Comparison of ENCODE assay signal across 18 cellular contexts in the genomic region with DNA sequence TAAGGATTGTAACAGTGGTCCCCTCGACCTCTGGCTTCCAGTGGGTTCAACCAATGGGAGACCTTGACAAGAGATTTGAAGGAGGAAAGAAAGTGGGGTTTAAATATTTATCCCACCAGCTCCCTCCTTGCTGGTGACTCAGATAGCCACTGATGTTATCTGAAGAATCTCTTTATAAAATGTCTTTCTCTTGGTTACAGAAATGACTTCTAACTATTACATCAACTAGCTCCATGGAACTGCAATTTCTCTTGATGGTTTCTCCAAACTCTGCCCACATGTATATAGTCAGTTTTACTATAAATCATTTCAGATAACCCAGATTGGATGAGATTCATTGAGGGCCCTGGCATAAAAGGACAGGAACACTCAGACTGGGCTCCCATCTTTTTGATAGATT.
DNase-seq lines count a peak whose midpoint lies in the region; ATAC-seq, FAIRE-seq and TF ChIP-seq lines count a peak whose summit lies in the region.
"Had no signal": no experiment of that assay in that cellular context is flagged by ENCODE, and none has a peak within 500 bp of the region (broad histone marks: within the 10 kb centered on the region; RNA-seq: fewer than 3 reads in every experiment).

No MANE protein-coding gene starts in this region.

- H3K27me3 ChIP-seq in HCT116 (ENCODE audit: insufficient read depth, low read length) (no peaks in the 10 kb centered on the region), astrocyte (ENCODE audit: insufficient read depth, low read length) (no peaks in the 10 kb centered on the region), BE2C (no peaks in the 10 kb centered on the region)
- no peaks in the 10 kb centered on the region for H3K27me3 ChIP-seq in CD4-positive, alpha-beta memory T cell (ENCODE audit: insufficient read depth, low read length)
- H3K27me3 ChIP-seq: BLaER1 treated with 17β-estradiol and CSF1 and Interleukin-3, amounts not matched to agents 10 nM and 100 nM had no signal

- H3K4me3 Mint-ChIP-seq in astrocyte (ENCODE audit: unreplicated experiment) (no peak overlapping the region), glutamatergic neuron (ENCODE audit: unreplicated experiment) (no peak overlapping the region)
- H3K4me3 Mint-ChIP-seq in CD4-positive, alpha-beta memory T cell: no peak overlapping the region
- H3K4me3 Mint-ChIP-seq: CD8-positive, alpha-beta memory T cell had no signal

- RAD21 ChIA-PET in HCT116 (lab: Charles Lee; ENCODE audit: low non-redundant PET in 1 of 2, low total read pairs in 2 of 2, uncharacterized antibody in 2 of 2, unreplicated experiment in 2 of 2): no interaction called here

- H3K4me3 ChIP-seq in HCT116 (replicated peaks in 1 of 2; ENCODE audit: low read depth in 1 of 2, low read length in 2 of 2) (no peak overlapping the region), astrocyte (ENCODE audit: insufficient read depth, low read depth, low read length) (no peak overlapping the region), BE2C (ENCODE audit: low read depth, low read length) (no peak overlapping the region)
- H3K4me3 ChIP-seq in CD4-positive, alpha-beta memory T cell (ENCODE audit: low read length in 2 of 2): no peak overlapping the region
- H3K4me3 ChIP-seq: BLaER1 treated with 17β-estradiol and CSF1 and Interleukin-3, amounts not matched to agents 10 nM and 100 nM had no signal

- no peaks in the 10 kb centered on the region for H3K9me2 ChIP-seq in HCT116 (ENCODE audit: insufficient read depth)

- TF ChIP-seq POLR2A in HCT116 (IDR thresholded peaks at IDR 0.05; ENCODE audit: borderline replicate concordance, extremely low read depth, insufficient read depth, insufficient read length): no peak

- ATAC-seq in HCT116: no peak

- H3K36me3 ChIP-seq in HCT116 (ENCODE audit: control insufficient read depth in 1 of 2, insufficient read depth in 2 of 2, low read length in 2 of 2) (no peaks in the 10 kb centered on the region), astrocyte (ENCODE audit: insufficient read depth, low read length) (no peaks in the 10 kb centered on the region), BE2C (no peaks in the 10 kb centered on the region)
- H3K36me3 ChIP-seq in CD4-positive, alpha-beta memory T cell (ENCODE audit: insufficient read depth, low read length): no peaks in the 10 kb centered on the region
- H3K36me3 ChIP-seq: BLaER1 treated with 17β-estradiol and CSF1 and Interleukin-3, amounts not matched to agents 10 nM and 100 nM had no signal

- H2AFZ ChIP-seq in HCT116 (ENCODE audit: low read depth, low read length, poor library complexity, severe bottlenecking) (peak overlapping the region; percentile 4), astrocyte (ENCODE audit: low read depth, low read length) (no peak overlapping the region)

- no peaks in the 10 kb centered on the region for H3K9me3 Mint-ChIP-seq in astrocyte (ENCODE audit: unreplicated experiment)
- H3K9me3 Mint-ChIP-seq in CD4-positive, alpha-beta memory T cell: peaks cover 2 to 6% (median 4%) of the 10 kb centered on the region in 8 donors
- H3K9me3 Mint-ChIP-seq in glutamatergic neuron (ENCODE audit: unreplicated experiment): peaks cover 2% of the 10 kb centered on the region

- TF ChIP-seq RAD21 in HCT116 (IDR thresholded peaks at IDR 0.05; ENCODE audit: low read depth): no peak

- H3K9ac ChIP-seq in HCT116 (ENCODE audit: low read length) (no peak overlapping the region), astrocyte (ENCODE audit: low read length) (no peak overlapping the region)
- H3K9ac ChIP-seq: BLaER1 treated with 17β-estradiol and CSF1 and Interleukin-3, amounts not matched to agents 10 nM and 100 nM had no signal

- no peaks in the 10 kb centered on the region for H4K20me1 ChIP-seq in HCT116 (ENCODE audit: insufficient read depth)
- H4K20me1 ChIP-seq in astrocyte (ENCODE audit: insufficient read depth, low read length): no peaks in the 10 kb centered on the region
- H4K20me1 ChIP-seq: BLaER1 treated with 17β-estradiol and CSF1 and Interleukin-3, amounts not matched to agents 10 nM and 100 nM had no signal

- H3K79me2 ChIP-seq in HCT116 (ENCODE audit: insufficient read depth, low read length) (no peaks in the 10 kb centered on the region), astrocyte (ENCODE audit: insufficient read depth, low read length) (no peaks in the 10 kb centered on the region)

- DNase-seq in EL (peak; percentile 19), HCT116 (ENCODE audit: low read depth, low spot score) (no peak), RPMI7951 (ENCODE audit: low read depth) (peak; percentile 52), astrocyte (ENCODE audit: low read depth) (no peak), BE2C (no peak), glutamatergic neuron (no peak), midbrain (lab: John Stamatoyannopoulos, UW) (no peak)
- no peak for DNase-seq in CD4-positive, alpha-beta memory T cell
- DNase-seq: 8988T; CD8-positive, alpha-beta memory T cell; COR-L47; DMS 273 treated with DMSO at 0.1 percent for 48 hours; DMS53; DND-41; GF-D8; HCEC 1CT; KG1 had no signal

- H3K9me3 ChIP-seq in HCT116 (ENCODE audit: control insufficient read depth in 1 of 2, insufficient read depth in 1 of 2, low read depth in 1 of 2, low read length in 2 of 2) (no peaks in the 10 kb centered on the region), astrocyte (ENCODE audit: insufficient read depth, low read depth, low read length) (no peaks in the 10 kb centered on the region), BE2C (no peaks in the 10 kb centered on the region)
- no peaks in the 10 kb centered on the region for H3K9me3 ChIP-seq in CD4-positive, alpha-beta memory T cell (ENCODE audit: control insufficient read depth in 1 of 2, low read length in 2 of 2)

- no peak for FAIRE-seq in astrocyte (lab: Jason Lieb, UNC)

- intact Hi-C loops in HCT116 (cut with micrococcal nuclease): no loop called here
- intact Hi-C loops in CD4-positive, alpha-beta memory T cell (cut with micrococcal nuclease): no loop called here

- BruUV-seq in HCT116 (replicated peaks; lab: Mats Ljungman, UMichigan): no TSS peak

- H3K4me2 ChIP-seq in HCT116 (ENCODE audit: low read length) (no peak overlapping the region), astrocyte (ENCODE audit: low read length) (no peak overlapping the region)
- H3K4me2 ChIP-seq: BLaER1 treated with 17β-estradiol and CSF1 and Interleukin-3, amounts not matched to agents 10 nM and 100 nM had no signal

- POLR2A ChIA-PET in HCT116 (lab: Charles Lee): no interaction called here
- POLR2A ChIA-PET in CD4-positive, alpha-beta memory T cell (lab: Charles Lee; ENCODE audit: partially characterized antibody): no interaction called here

- H3K27ac Mint-ChIP-seq in astrocyte (ENCODE audit: unreplicated experiment) (peak overlapping the region; percentile 66), glutamatergic neuron (ENCODE audit: unreplicated experiment) (no peak overlapping the region)
- no peak overlapping the region for H3K27ac Mint-ChIP-seq in CD4-positive, alpha-beta memory T cell
- H3K27ac Mint-ChIP-seq: CD8-positive, alpha-beta memory T cell had no signal

- H3K27ac ChIP-seq in HCT116 (ENCODE audit: low read depth, low read length): no peak overlapping the region
- H3K27ac ChIP-seq in astrocyte (ENCODE audit: low read depth, low read length): no peak overlapping the region
- H3K27ac ChIP-seq in CD4-positive, alpha-beta memory T cell (ENCODE audit: low read depth, low read length): no peak overlapping the region
- H3K27ac ChIP-seq: BLaER1 treated with 17β-estradiol and CSF1 and Interleukin-3, amounts not matched to agents 10 nM and 100 nM had no signal

- CTCF ChIA-PET in HCT116 (lab: Charles Lee): no interaction called here
- CTCF ChIA-PET in CD4-positive, alpha-beta memory T cell (lab: Charles Lee; ENCODE audit: partially characterized antibody): no interaction called here

- no peak for TF ChIP-seq CTCF in HCT116 (IDR thresholded peaks at IDR 0.05 in 2 of 3, conservative IDR thresholded peaks at IDR 0.05 in 1 of 3; ENCODE audit: borderline replicate concordance in 1 of 3, insufficient read depth in 1 of 3, low read depth in 2 of 3, low read length in 2 of 3)
- TF ChIP-seq CTCF in astrocyte (IDR thresholded peaks at IDR 0.05; ENCODE audit: insufficient read depth, low read depth, low read length): no peak
- no peak for TF ChIP-seq CTCF in BE2C (IDR thresholded peaks at IDR 0.05; ENCODE audit: low read depth, low read length)
- no peak for TF ChIP-seq CTCF in glutamatergic neuron (IDR thresholded peaks at IDR 0.05; ENCODE audit: partially characterized antibody, unreplicated experiment)

- peaks cover 0 to 6% of the 10 kb centered on the region in 2 experiments; a peak in 2 of 4 replicates for H3K4me1 ChIP-seq in HCT116 (ENCODE audit: control insufficient read depth in 1 of 2, insufficient read depth in 2 of 2, low read length in 2 of 2)
- H3K4me1 ChIP-seq in astrocyte (ENCODE audit: insufficient read depth, low read length): no peaks in the 10 kb centered on the region
- H3K4me1 ChIP-seq in CD4-positive, alpha-beta memory T cell (ENCODE audit: insufficient read depth, low read length): no peaks in the 10 kb centered on the region
- H3K4me1 ChIP-seq in BE2C: no peaks in the 10 kb centered on the region
- H3K4me1 ChIP-seq: BLaER1 treated with 17β-estradiol and CSF1 and Interleukin-3, amounts not matched to agents 10 nM and 100 nM had no signal

- H3K27me3 Mint-ChIP-seq in astrocyte (ENCODE audit: low read depth, unreplicated experiment): no peaks in the 10 kb centered on the region
- no peaks in the 10 kb centered on the region for H3K27me3 Mint-ChIP-seq in CD4-positive, alpha-beta memory T cell
- no peaks in the 10 kb centered on the region for H3K27me3 Mint-ChIP-seq in glutamatergic neuron (ENCODE audit: unreplicated experiment)
- H3K27me3 Mint-ChIP-seq: CD8-positive, alpha-beta memory T cell had no signal

- H3K4me1 Mint-ChIP-seq in astrocyte (ENCODE audit: low read depth, unreplicated experiment) (peaks cover 11% of the 10 kb centered on the region), glutamatergic neuron (ENCODE audit: low read depth, unreplicated experiment) (no peaks in the 10 kb centered on the region)
- no peaks in the 10 kb centered on the region for H3K4me1 Mint-ChIP-seq in CD4-positive, alpha-beta memory T cell
- H3K4me1 Mint-ChIP-seq: CD8-positive, alpha-beta memory T cell had no signal

- H3K36me3 Mint-ChIP-seq in astrocyte (ENCODE audit: low read depth, unreplicated experiment) (no peaks in the 10 kb centered on the region), glutamatergic neuron (ENCODE audit: unreplicated experiment) (no peaks in the 10 kb centered on the region)
- H3K36me3 Mint-ChIP-seq in CD4-positive, alpha-beta memory T cell: no peaks in the 10 kb centered on the region
- H3K36me3 Mint-ChIP-seq: CD8-positive, alpha-beta memory T cell had no signal

TF ChIP-seq in HCT116, 20 proteins besides CTCF, POLR2A, EP300 and RAD21 (continues in another document):
- TF ChIP-seq CBX3 (IDR thresholded peaks at IDR 0.05; ENCODE audit: low read depth) (no peak), EZH2phosphoT487 (IDR thresholded peaks at IDR 0.05; ENCODE audit: borderline replicate concordance) (no peak), ZFX (IDR thresholded peaks at IDR 0.05) (no peak), YY1 (IDR thresholded peaks at IDR 0.05; ENCODE audit: extremely low read depth, insufficient replicate concordance, low read depth, low read length) (no peak), POLR2AphosphoS5 (IDR thresholded peaks at IDR 0.05; ENCODE audit: low read depth, low read length) (no peak), SIN3A (IDR thresholded peaks at IDR 0.05; ENCODE audit: low read depth) (no peak), SP1 (IDR thresholded peaks at IDR 0.05; ENCODE audit: low read depth) (no peak), EZH2 (IDR thresholded peaks at IDR 0.05) (no peak)

Comparison
In these comparisons a context has a peak if more than half of its experiments do, and no peak if none do; other contexts are left out.
1. DNase-seq: peak in EL (single experiment) and RPMI7951 (single experiment); none in HCT116 (single experiment), astrocyte (single experiment), CD4-positive, alpha-beta memory T cell (0 of 5), BE2C (single experiment), glutamatergic neuron (single experiment) and midbrain (single experiment).